In the genomic region with DNA sequence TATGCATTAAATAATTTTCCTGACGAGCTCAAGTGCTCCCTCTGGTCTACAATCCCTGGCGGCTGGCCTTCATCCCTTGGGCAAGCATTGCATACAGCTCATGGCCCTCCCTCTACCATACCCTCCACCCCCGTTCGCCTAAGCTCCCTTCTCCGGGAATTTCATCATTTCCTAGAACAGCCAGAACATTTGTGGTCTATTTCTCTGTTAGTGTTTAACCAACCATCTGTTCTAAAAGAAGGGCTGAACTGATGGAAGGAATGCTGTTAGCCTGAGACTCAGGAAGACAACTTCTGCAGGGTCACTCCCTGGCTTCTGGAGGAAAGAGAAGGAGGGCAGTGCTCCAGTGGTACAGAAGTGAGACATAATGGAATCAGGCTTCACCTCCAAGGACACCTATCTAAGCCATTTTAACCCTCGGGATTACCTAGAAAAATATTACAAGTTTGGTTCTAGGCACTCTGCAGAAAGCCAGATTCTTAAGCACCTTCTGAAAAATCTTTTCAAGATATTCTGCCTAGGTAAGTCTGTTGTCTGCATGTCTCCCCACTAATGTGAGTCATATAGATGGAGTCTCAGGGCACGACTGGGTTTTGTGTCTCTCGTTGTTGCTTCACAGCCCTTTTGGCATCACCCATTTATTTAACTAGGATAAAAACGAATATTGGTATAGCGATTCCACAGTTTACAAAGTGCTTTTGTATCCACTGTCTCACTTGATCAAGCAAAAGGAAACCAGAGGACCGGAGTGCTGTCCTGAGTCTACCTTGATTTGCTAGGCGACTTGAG, we compare ENCODE assay signal across 9 cellular contexts. TPM values are rescaled to one million over a fixed set of nuclear protein-coding genes. Genes with fewer than 3 reads are reported as not detected.
DNase-seq lines count a peak whose midpoint lies in the region; ATAC-seq and TF ChIP-seq lines count a peak whose summit lies in the region.
"Had no signal": no experiment of that assay in that cellular context is flagged by ENCODE, and none has a peak within 500 bp of the region (broad histone marks: within the 10 kb centered on the region; RNA-seq: fewer than 3 reads in every experiment).

Gene NNMT (plus strand): TSS at position 210 of the 789 bp plus-strand sequence. CDS start 158 bp downstream, at position 368.

- intact Hi-C loops in Right ventricle myocardium superior (cut with DNase I) = no loop called here

- POLR2A ChIA-PET in activated CD8-positive, alpha-beta T cell treated with anti-CD3 and anti-CD28 coated beads, Interleukin-2, amount 10 ng/mL, durations not matched to agents 7 days and 5 days (lab: Charles Lee) = no interaction called here

- no peak for TF ChIP-seq CTCF in progenitor cell of endocrine pancreas (IDR thresholded peaks at IDR 0.05; ENCODE audit: unreplicated experiment)

- H3K9me3 Mint-ChIP-seq in progenitor cell of endocrine pancreas (ENCODE audit: low read depth) = peaks cover 24% of the 10 kb centered on the region
- H3K9me3 Mint-ChIP-seq in activated CD8-positive, alpha-beta T cell treated with anti-CD3 and anti-CD28 coated beads, Interleukin-2, amount 10 ng/mL, durations not matched to agents 7 days and 5 days (ENCODE audit: insufficient read depth) = peaks cover 4% of the 10 kb centered on the region

- ATAC-seq in T-helper 17 cell (no peak), Right ventricle myocardium superior (ENCODE audit: poor library complexity) (peak; percentile 77), GM21576 (IDR thresholded peaks at IDR 0.05; ENCODE audit: unreplicated experiment) (no peak)
- ATAC-seq in activated CD8-positive, alpha-beta T cell treated with anti-CD3 and anti-CD28 coated beads, Interleukin-2, amount 10 ng/mL, durations not matched to agents 7 days and 5 days = no peak

- CTCF ChIA-PET in activated CD8-positive, alpha-beta T cell treated with anti-CD3 and anti-CD28 coated beads, Interleukin-2, amount 10 ng/mL, durations not matched to agents 7 days and 5 days (lab: Charles Lee) = no interaction called here

- H3K4me3 Mint-ChIP-seq in T-helper 17 cell (peak within 1 kb of the TSS; percentile 25), progenitor cell of endocrine pancreas (ENCODE audit: low read depth) (no peak within 1 kb of the TSS)
- H3K4me3 Mint-ChIP-seq in activated CD8-positive, alpha-beta T cell treated with anti-CD3 and anti-CD28 coated beads, Interleukin-2, amount 10 ng/mL, durations not matched to agents 7 days and 5 days = no peak within 1 kb of the TSS

- H3K27me3 Mint-ChIP-seq in T-helper 17 cell (peaks cover 26% of the 10 kb centered on the region), progenitor cell of endocrine pancreas (peaks cover 7% of the 10 kb centered on the region)
- H3K27me3 Mint-ChIP-seq in activated CD8-positive, alpha-beta T cell treated with anti-CD3 and anti-CD28 coated beads, Interleukin-2, amount 10 ng/mL, durations not matched to agents 7 days and 5 days (ENCODE audit: low read depth) = peaks cover 19% of the 10 kb centered on the region

- H3K27ac Mint-ChIP-seq in T-helper 17 cell (no peak within 1 kb of the TSS), progenitor cell of endocrine pancreas (peak within 1 kb of the TSS; percentile 7)
- H3K27ac Mint-ChIP-seq in activated CD8-positive, alpha-beta T cell treated with anti-CD3 and anti-CD28 coated beads, Interleukin-2, amount 10 ng/mL, durations not matched to agents 7 days and 5 days = no peak within 1 kb of the TSS

- H3K4me1 Mint-ChIP-seq in T-helper 17 cell (peaks cover 5% of the 10 kb centered on the region), progenitor cell of endocrine pancreas (ENCODE audit: low read depth) (peaks cover 22% of the 10 kb centered on the region)
- no peaks in the 10 kb centered on the region for H3K4me1 Mint-ChIP-seq in activated CD8-positive, alpha-beta T cell treated with anti-CD3 and anti-CD28 coated beads, Interleukin-2, amount 10 ng/mL, durations not matched to agents 7 days and 5 days (ENCODE audit: low read depth)

- no peaks in the 10 kb centered on the region for H3K9me3 ChIP-seq in T-helper 17 cell (ENCODE audit: control insufficient read depth, low read length, poor library complexity, severe bottlenecking)

- DNase-seq in AG20443 (ENCODE audit: low spot score) = peak; percentile 82
- no peak for DNase-seq in T-helper 17 cell
- peak; percentile 81 for DNase-seq in Right ventricle myocardium superior
- DNase-seq in progenitor cell of endocrine pancreas (ENCODE audit: low spot score, unreplicated experiment) = no peak
- no peak for DNase-seq in NCI-H345 (lab: John Stamatoyannopoulos, UW)
- DNase-seq in foreskin melanocyte = no peak
- no peak for DNase-seq in activated CD8-positive, alpha-beta T cell treated with anti-CD3 and anti-CD28 coated beads, Interleukin-2, amount 10 ng/mL, durations not matched to agents 7 days and 5 days
- DNase-seq: stimulated activated naive CD4-positive, alpha-beta T cell treated with Interleukin-2 at 50 U/mL for 16 hours had no signal

- peaks cover 3% of the 10 kb centered on the region for H3K36me3 Mint-ChIP-seq in T-helper 17 cell (ENCODE audit: low read depth)
- peaks cover 11% of the 10 kb centered on the region for H3K36me3 Mint-ChIP-seq in progenitor cell of endocrine pancreas (ENCODE audit: insufficient read depth)
- H3K36me3 Mint-ChIP-seq in activated CD8-positive, alpha-beta T cell treated with anti-CD3 and anti-CD28 coated beads, Interleukin-2, amount 10 ng/mL, durations not matched to agents 7 days and 5 days (ENCODE audit: low read depth) = no peaks in the 10 kb centered on the region

RNA-seq across cellular contexts. Expression of gene NNMT, which starts in this region (rescaled TPM):
- total RNA-seq in T-helper 17 cell (not detected), Right ventricle myocardium superior (29.8 TPM), progenitor cell of endocrine pancreas (2.4 and 2.8 TPM in 2 replicates)
- total RNA-seq in activated CD8-positive, alpha-beta T cell treated with anti-CD3 and anti-CD28 coated beads, Interleukin-2, amount 10 ng/mL, durations not matched to agents 7 days and 5 days = not detected

Comparison
In these comparisons a context has a peak if more than half of its experiments do, and no peak if none do; other contexts are left out.
1. DNase-seq: peak in AG20443 (single experiment) and Right ventricle myocardium superior (single experiment); none in T-helper 17 cell (0 of 3), progenitor cell of endocrine pancreas (single experiment), NCI-H345 (single experiment), foreskin melanocyte (single experiment) and activated CD8-positive, alpha-beta T cell treated with anti-CD3 and anti-CD28 coated beads, Interleukin-2, amount 10 ng/mL, durations not matched to agents 7 days and 5 days (single experiment).